12 cellular contexts compared by ENCODE assay signal in genomic region chr16:66519974-66520373, GRCh38. TPM values are rescaled to one million over a fixed set of nuclear protein-coding genes. Genes with fewer than 3 reads are reported as not detected.
DNase-seq lines count a peak whose midpoint lies in the region; ATAC-seq and TF ChIP-seq lines count a peak whose summit lies in the region.
"Had no signal": no experiment of that assay in that cellular context is flagged by ENCODE, and none has a peak within 500 bp of the region (broad histone marks: within the 10 kb centered on the region; RNA-seq: fewer than 3 reads in every experiment).

No MANE protein-coding gene starts in this region.

- no peak for TF ChIP-seq EP300 in stomach (IDR thresholded peaks at IDR 0.05)

- CTCF ChIA-PET in activated CD4-positive, alpha-beta T cell treated with anti-CD3 and anti-CD28 coated beads for 36 hours (lab: Charles Lee), result interaction anchor here (0.7 to 1.1 kb wide), 3 partner anchors 24 to 115 kb away, joined by 3 to 5 read pairs (median 3); no protein-coding TSS in a partner anchor
- CTCF ChIA-PET in activated CD8-positive, alpha-beta T cell treated with anti-CD3 and anti-CD28 coated beads for 36 hours (lab: Charles Lee), result interaction anchor here (0.9 to 6.0 kb wide), 7 partner anchors 32 to 131 kb away, joined by 3 to 41 read pairs (median 4); partner anchors contain the start of genes CKLF and TK2

- H2AFZ ChIP-seq in smooth muscle cell (ENCODE audit: low read depth), result no peak overlapping the region

- TF ChIP-seq POLR2A in stomach (IDR thresholded peaks at IDR 0.05), result no peak

- H3K79me2 ChIP-seq in smooth muscle cell (ENCODE audit: low read depth), result no peaks in the 10 kb centered on the region

- H3K27me3 Mint-ChIP-seq in activated CD4-positive, alpha-beta T cell treated with anti-CD3 and anti-CD28 coated beads for 36 hours, result no peaks in the 10 kb centered on the region
- H3K27me3 Mint-ChIP-seq in activated CD8-positive, alpha-beta T cell treated with anti-CD3 and anti-CD28 coated beads for 36 hours, result no peaks in the 10 kb centered on the region

- no peak overlapping the region for H3K4me2 ChIP-seq in smooth muscle cell

- peaks cover 93% of the 10 kb centered on the region for H3K4me1 Mint-ChIP-seq in activated CD4-positive, alpha-beta T cell treated with anti-CD3 and anti-CD28 coated beads for 36 hours
- H3K4me1 Mint-ChIP-seq in activated CD8-positive, alpha-beta T cell treated with anti-CD3 and anti-CD28 coated beads for 36 hours (ENCODE audit: low read depth), result peaks cover 90% of the 10 kb centered on the region

- WGBS in stomach, 5 donors, result 93 to 95% (median 93%) methylated on average over 6 of the region's 6 CpGs
- 90% methylated on average over 6 of the region's 6 CpGs for WGBS in smooth muscle cell (ENCODE audit: low lambda C conversion rate)

- H3K36me3 Mint-ChIP-seq in activated CD4-positive, alpha-beta T cell treated with anti-CD3 and anti-CD28 coated beads for 36 hours (ENCODE audit: low read depth), result peaks cover 1% of the 10 kb centered on the region
- H3K36me3 Mint-ChIP-seq in activated CD8-positive, alpha-beta T cell treated with anti-CD3 and anti-CD28 coated beads for 36 hours (ENCODE audit: low read depth), result no peaks in the 10 kb centered on the region

- DNase-seq in activated CD4-positive, alpha-beta T cell treated with anti-CD3 and anti-CD28 coated beads for 36 hours, result no peak
- no peak for DNase-seq in activated CD4-positive, alpha-beta T cell treated with anti-CD3 and anti-CD28 coated beads for 48 hours
- DNase-seq in activated CD8-positive, alpha-beta T cell treated with anti-CD3 and anti-CD28 coated beads for 36 hours, result no peak
- DNase-seq in stomach (no peak), smooth muscle cell (lab: John Stamatoyannopoulos, UW; ENCODE audit: unreplicated experiment) (no peak), nucleus accumbens (lab: John Stamatoyannopoulos, UW) (no peak), NCI-H2171 (lab: John Stamatoyannopoulos, UW) (no peak)
- DNase-seq: NCI-H1417, occipital lobe had no signal

- H3F3A ChIP-seq in smooth muscle cell (ENCODE audit: low read depth), result peaks cover 8% of the 10 kb centered on the region

- H3K27me3 ChIP-seq in layer of hippocampus (ENCODE audit: control insufficient read depth, insufficient read depth, low read length) (no peaks in the 10 kb centered on the region), stomach (no peaks in the 10 kb centered on the region), smooth muscle cell (ENCODE audit: low read depth) (no peaks in the 10 kb centered on the region)

- no peaks in the 10 kb centered on the region for H4K20me1 ChIP-seq in smooth muscle cell (ENCODE audit: low read depth)

- no peak for TF ChIP-seq CTCF in activated CD8-positive, alpha-beta T cell treated with anti-CD3 and anti-CD28 coated beads for 36 hours (IDR thresholded peaks at IDR 0.05)
- no peak for TF ChIP-seq CTCF in stomach (IDR thresholded peaks at IDR 0.05)
- no peak for TF ChIP-seq CTCF in smooth muscle cell (IDR thresholded peaks at IDR 0.05; ENCODE audit: borderline replicate concordance, insufficient read depth, poor library complexity, severe bottlenecking)

- intact Hi-C loops in activated CD4-positive, alpha-beta T cell treated with anti-CD3 and anti-CD28 coated beads for 36 hours (cut with DNase I, micrococcal nuclease), result loop anchor here in 1 of 2 experiments (5.0 to 10.0 kb wide), 3 partner anchors 43 to 355 kb away; no protein-coding TSS in a partner anchor
- intact Hi-C loops in activated CD8-positive, alpha-beta T cell treated with anti-CD3 and anti-CD28 coated beads for 36 hours (cut with micrococcal nuclease), result no loop called here
- intact Hi-C loops in stomach (cut with DNase I; ENCODE audit: low total_unique reads), result no loop called here

- H3K9me3 Mint-ChIP-seq in activated CD4-positive, alpha-beta T cell treated with anti-CD3 and anti-CD28 coated beads for 36 hours (ENCODE audit: low read depth), result no peaks in the 10 kb centered on the region
- H3K9me3 Mint-ChIP-seq in activated CD8-positive, alpha-beta T cell treated with anti-CD3 and anti-CD28 coated beads for 36 hours, result no peaks in the 10 kb centered on the region

- peak overlapping the region; percentile 86 for H3K27ac Mint-ChIP-seq in activated CD4-positive, alpha-beta T cell treated with anti-CD3 and anti-CD28 coated beads for 36 hours
- H3K27ac Mint-ChIP-seq in activated CD8-positive, alpha-beta T cell treated with anti-CD3 and anti-CD28 coated beads for 36 hours, result peak overlapping the region; percentile 88

- POLR2A ChIA-PET in activated CD4-positive, alpha-beta T cell treated with anti-CD3 and anti-CD28 coated beads for 36 hours (lab: Charles Lee), result no interaction called here
- POLR2A ChIA-PET in activated CD8-positive, alpha-beta T cell treated with anti-CD3 and anti-CD28 coated beads for 36 hours (lab: Charles Lee), result interaction anchor here (1.5 to 9.4 kb wide), 2 partner anchors 31 to 84 kb away, joined by 4 to 78 read pairs; partner anchors contain the start of genes CKLF and TK2

- H3K9me3 ChIP-seq in stomach, result no peaks in the 10 kb centered on the region
- H3K9me3 ChIP-seq in smooth muscle cell (replicated peaks; ENCODE audit: low read depth), result no peaks in the 10 kb centered on the region

- H3K4me3 ChIP-seq in stomach, result no peak overlapping the region
- H3K4me3 ChIP-seq in smooth muscle cell, result no peak overlapping the region

- H3K4me3 Mint-ChIP-seq in activated CD4-positive, alpha-beta T cell treated with anti-CD3 and anti-CD28 coated beads for 36 hours, result no peak overlapping the region
- H3K4me3 Mint-ChIP-seq in activated CD8-positive, alpha-beta T cell treated with anti-CD3 and anti-CD28 coated beads for 36 hours, result no peak overlapping the region

- no peak overlapping the region for H3K9ac ChIP-seq in smooth muscle cell (ENCODE audit: low read depth)

- no peak for ATAC-seq in activated CD4-positive, alpha-beta T cell treated with anti-CD3 and anti-CD28 coated beads for 36 hours
- ATAC-seq in activated CD8-positive, alpha-beta T cell treated with anti-CD3 and anti-CD28 coated beads for 36 hours, result no peak
- ATAC-seq: HCT116 had no signal

- H3K4me1 ChIP-seq in stomach (peaks cover 61 to 96% (median 77%) of the 10 kb centered on the region in 4 donors), smooth muscle cell (ENCODE audit: low read depth) (peaks cover 17% of the 10 kb centered on the region)

- H3K27ac ChIP-seq in layer of hippocampus (ENCODE audit: low read depth, low read length) (peak overlapping the region; percentile 80), stomach (peak overlapping the region; percentile 20 to 99 (median 97)), smooth muscle cell (ENCODE audit: low read depth) (no peak overlapping the region)

- H3K36me3 ChIP-seq in stomach, result peaks cover 0 to 54% (median 24%) of the 10 kb centered on the region in 4 donors
- H3K36me3 ChIP-seq in smooth muscle cell (ENCODE audit: low read depth), result no peaks in the 10 kb centered on the region

RNA-seq across cellular contexts. Expression of gene TK2, which starts 29.9 kb away (rescaled TPM):
- 1 to 10 TPM; 3.8 to 6.4 TPM for total RNA-seq in activated CD4-positive, alpha-beta T cell treated with anti-CD3 and anti-CD28 coated beads for 36 hours
- total RNA-seq in activated CD8-positive, alpha-beta T cell treated with anti-CD3 and anti-CD28 coated beads for 36 hours, result 1 to 10 TPM; 3.2 to 4.4 TPM
- total RNA-seq in stomach (10 to 100 TPM; 10.7 to 25.0 (median 22.0) TPM), smooth muscle cell (9.7 and 10.8 TPM in 2 replicates)
- polyA plus RNA-seq in stomach (10 to 100 TPM in 2 of 3 donors, 1 to 10 TPM in 1; 9.8 to 15.4 (median 14.4) TPM), smooth muscle cell (6.4 and 7.3 TPM in 2 replicates)

RNA-seq across cellular contexts. Expression of gene CKLF, which starts 32.4 kb away (rescaled TPM):
- total RNA-seq in activated CD4-positive, alpha-beta T cell treated with anti-CD3 and anti-CD28 coated beads for 36 hours, result 100 to 1,000 TPM in 1 of 2 experiments, 10 to 100 TPM in 1; 93.5 to 122 TPM
- 10 to 100 TPM; 99.0 to 99.7 TPM for total RNA-seq in activated CD8-positive, alpha-beta T cell treated with anti-CD3 and anti-CD28 coated beads for 36 hours
- total RNA-seq in stomach (10 to 100 TPM in 3 of 5 donors, 1 to 10 TPM in 1, not detected in 1; 4.1 to 35.7 (median 18.4) TPM), smooth muscle cell (49.4 and 78.1 TPM in 2 replicates)
- polyA plus RNA-seq in stomach (10 to 100 TPM; 21.8 to 35.1 (median 30.5) TPM), smooth muscle cell (61.5 and 68.4 TPM in 2 replicates)

RNA-seq across cellular contexts. Expression of gene CMTM1, which starts 46.3 kb away (rescaled TPM):
- total RNA-seq in activated CD4-positive, alpha-beta T cell treated with anti-CD3 and anti-CD28 coated beads for 36 hours, result 10 to 100 TPM in 1 of 2 experiments, 1 to 10 TPM in 1; 6.4 to 11.8 TPM
- 1 to 10 TPM; 5.4 to 6.2 TPM for total RNA-seq in activated CD8-positive, alpha-beta T cell treated with anti-CD3 and anti-CD28 coated beads for 36 hours
- not detected for total RNA-seq in stomach
- under 1 TPM in 1 of 3 donors, not detected in 2; 0.28 TPM for polyA plus RNA-seq in stomach
- total RNA-seq in smooth muscle cell, result 0.27 and 2.6 TPM in 2 replicates
- 2.5 and 2.6 TPM in 2 replicates for polyA plus RNA-seq in smooth muscle cell

RNA-seq across cellular contexts. Expression of gene CMTM2, which starts 59.3 kb away (rescaled TPM):
- total RNA-seq in activated CD4-positive, alpha-beta T cell treated with anti-CD3 and anti-CD28 coated beads for 36 hours, result under 1 TPM in 1 of 2 experiments, not detected in 1; 0.51 TPM
- total RNA-seq in activated CD8-positive, alpha-beta T cell treated with anti-CD3 and anti-CD28 coated beads for 36 hours, result under 1 TPM in 1 of 2 experiments, not detected in 1; 0.29 TPM
- not detected for total RNA-seq in stomach
- under 1 TPM in 2 of 3 donors, not detected in 1; 0.48 to 0.50 TPM for polyA plus RNA-seq in stomach
- not detected in 2 replicates for total RNA-seq in smooth muscle cell
- polyA plus RNA-seq in smooth muscle cell, result 0.60 TPM in 1 of 2 replicates, not detected in the other
- total RNA-seq: G401, occipital lobe had no signal
